ENCODE assay signal across 29 cellular contexts in the genomic region with DNA sequence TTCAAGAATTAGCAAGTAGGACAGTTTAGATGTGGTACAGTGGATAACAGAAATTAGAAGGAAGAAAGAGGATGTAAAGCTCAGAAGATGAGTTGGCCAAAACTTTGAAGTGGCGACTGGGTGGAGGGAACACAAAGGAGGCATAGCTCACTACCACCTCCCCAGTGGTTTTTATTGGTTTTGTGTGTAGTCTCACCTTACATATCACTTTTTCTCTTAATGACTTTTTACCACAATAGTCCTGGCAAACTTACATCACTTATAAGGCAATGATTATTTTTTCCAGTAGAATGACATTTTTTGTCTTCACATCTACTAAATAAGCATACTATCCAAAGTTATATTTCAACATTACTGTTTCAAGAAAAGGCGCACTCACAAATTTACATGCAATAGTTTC. TPM values are rescaled to one million over a fixed set of nuclear protein-coding genes. Genes with fewer than 3 reads are reported as not detected.
"Had no signal": no experiment of that assay in that cellular context is flagged by ENCODE, and none has a peak within 500 bp of the region (broad histone marks: within the 10 kb centered on the region; RNA-seq: fewer than 3 reads in every experiment).

No MANE protein-coding gene starts in this region.

- H3K27me3 Mint-ChIP-seq: natural killer cell treated with Interleukin-12 subunit alpha and Interleukin-12 subunit beta and Interleukin-15 and Interleukin-18, amount 100 ng/mL, for 72 hours; progenitor cell of endocrine pancreas; stimulated activated naive B cell treated with anti-CD40 and anti-IgM and Interleukin-4, amounts not matched to agents 10 μg/mL and 1 μg/mL and 100 μg/mL, for 72 hours; stimulated activated naive CD8-positive, alpha-beta T cell treated with anti-CD3 and anti-CD28 coated beads, Interleukin-15, Interleukin-2, amounts not matched to agents 100 ng/mL and 50 ng/mL, for 24 hours had no signal

- H3K4me3 Mint-ChIP-seq: natural killer cell treated with Interleukin-12 subunit alpha and Interleukin-12 subunit beta and Interleukin-15 and Interleukin-18, amount 100 ng/mL, for 72 hours; nephron progenitor cell; neural crest cell; stimulated activated effector memory CD8-positive, alpha-beta T cell treated with anti-CD3 and anti-CD28 coated beads, Interleukin-12 subunit alpha, Interleukin-12 subunit beta, amount 100 ng/mL, for 72 hours; stimulated activated naive B cell treated with anti-CD40 and anti-IgM and Interleukin-4, amounts not matched to agents 10 μg/mL and 1 μg/mL and 100 μg/mL, for 72 hours; stimulated activated naive CD8-positive, alpha-beta T cell treated with anti-CD3 and anti-CD28 coated beads, Interleukin-15, Interleukin-2, amounts not matched to agents 100 ng/mL and 50 ng/mL, for 24 hours had no signal

- H3K27ac Mint-ChIP-seq: natural killer cell treated with Interleukin-12 subunit alpha and Interleukin-12 subunit beta and Interleukin-15 and Interleukin-18, amount 100 ng/mL, for 72 hours; nephron progenitor cell; progenitor cell of endocrine pancreas; stimulated activated effector memory CD8-positive, alpha-beta T cell treated with anti-CD3 and anti-CD28 coated beads, Interleukin-12 subunit alpha, Interleukin-12 subunit beta, amount 100 ng/mL, for 72 hours; stimulated activated naive B cell treated with anti-CD40 and anti-IgM and Interleukin-4, amounts not matched to agents 10 μg/mL and 1 μg/mL and 100 μg/mL, for 72 hours; stimulated activated naive CD8-positive, alpha-beta T cell treated with anti-CD3 and anti-CD28 coated beads, Interleukin-15, Interleukin-2, amounts not matched to agents 100 ng/mL and 50 ng/mL, for 24 hours had no signal

- DNase-seq: nephron progenitor cell; nucleus accumbens; ovary; posterior cingulate gyrus; psoas muscle; right cardiac atrium; right lobe of liver; sigmoid colon; small intestine; stimulated activated CD4-positive, alpha-beta T cell treated with anti-CD3 and anti-CD28 coated beads, Interleukin-15, amount 100 ng/mL, for 24 hours; stimulated activated CD4-positive, alpha-beta T cell treated with anti-CD3 and anti-CD28 coated beads, Interleukin-2, amount 100 ng/mL, for 24 hours; stimulated activated CD4-positive, alpha-beta T cell treated with anti-CD3 and anti-CD28 coated beads, Interleukin-2, amount 100 ng/mL, for 48 hours; stimulated activated CD4-positive, alpha-beta T cell treated with anti-CD3 and anti-CD28 coated beads, Interleukin-4, amount 100 ng/mL, for 24 hours; stimulated activated naive B cell treated with anti-CD40 and anti-IgM and Interleukin-4, amounts not matched to agents 10 μg/mL and 1 μg/mL and 100 μg/mL, for 72 hours; stimulated activated naive CD4-positive, alpha-beta T cell treated with Interleukin-2 at 50 U/mL for 16 hours; stomach; thyroid gland; trophoblast cell; upper lobe of left lung had no signal

- ATAC-seq: natural killer cell treated with Interleukin-12 subunit alpha and Interleukin-12 subunit beta and Interleukin-15 and Interleukin-18, amount 100 ng/mL, for 72 hours; psoas muscle; right cardiac atrium; right lobe of liver; stimulated activated effector memory CD8-positive, alpha-beta T cell treated with anti-CD3 and anti-CD28 coated beads, Interleukin-12 subunit alpha, Interleukin-12 subunit beta, amount 100 ng/mL, for 72 hours; stimulated activated naive B cell treated with anti-CD40 and anti-IgM and Interleukin-4, amounts not matched to agents 10 μg/mL and 1 μg/mL and 100 μg/mL, for 72 hours had no signal

- H3K27me3 ChIP-seq: neutrophil, ovary, right lobe of liver, sigmoid colon, stomach, thyroid gland, tibial nerve, upper lobe of left lung, vagina had no signal

- H3K9me3 ChIP-seq: neutrophil, ovary, psoas muscle, right lobe of liver, sigmoid colon, stomach, thoracic aorta, thyroid gland, tibial nerve, upper lobe of left lung, vagina had no signal

- H3K36me3 Mint-ChIP-seq: stimulated activated effector memory CD8-positive, alpha-beta T cell treated with anti-CD3 and anti-CD28 coated beads, Interleukin-12 subunit alpha, Interleukin-12 subunit beta, amount 100 ng/mL, for 72 hours; stimulated activated naive B cell treated with anti-CD40 and anti-IgM and Interleukin-4, amounts not matched to agents 10 μg/mL and 1 μg/mL and 100 μg/mL, for 72 hours had no signal

- H3K4me1 ChIP-seq: parathyroid adenoma, psoas muscle, right lobe of liver, sigmoid colon, stomach, thyroid gland, tibial nerve, upper lobe of left lung, vagina had no signal

- H3K27ac ChIP-seq: neutrophil, ovary, parathyroid adenoma, psoas muscle, right lobe of liver, sigmoid colon, stomach, thoracic aorta, thyroid gland, tibial nerve, upper lobe of left lung, vagina had no signal

- H3K36me3 ChIP-seq: neutrophil, ovary, right lobe of liver, sigmoid colon, stomach, thoracic aorta, thyroid gland, tibial nerve, upper lobe of left lung, vagina had no signal

- H3K4me3 ChIP-seq: ovary, psoas muscle, right lobe of liver, sigmoid colon, stomach, thoracic aorta, thyroid gland, tibial nerve, upper lobe of left lung, vagina had no signal

- H3K4me1 Mint-ChIP-seq: neural crest cell; stimulated activated effector memory CD8-positive, alpha-beta T cell treated with anti-CD3 and anti-CD28 coated beads, Interleukin-12 subunit alpha, Interleukin-12 subunit beta, amount 100 ng/mL, for 72 hours; stimulated activated naive B cell treated with anti-CD40 and anti-IgM and Interleukin-4, amounts not matched to agents 10 μg/mL and 1 μg/mL and 100 μg/mL, for 72 hours had no signal

- H2AFZ ChIP-seq: parathyroid adenoma had no signal

- H3K9ac ChIP-seq: parathyroid adenoma had no signal

RNA-seq across cellular contexts. Expression of a gene that starts 49.2 kb away (rescaled TPM):
- total RNA-seq: natural killer cell treated with Interleukin-12 subunit alpha and Interleukin-12 subunit beta and Interleukin-15 and Interleukin-18, amount 100 ng/mL, for 72 hours had no signal
